1 cellular context compared by ENCODE assay signal in genomic region chr9:137218754-137219271, GRCh38.
TF ChIP-seq lines count a peak whose summit lies in the region.

No MANE protein-coding gene starts in this region.

TF ChIP-seq in HEK293, 187 proteins besides CTCF, POLR2A, EP300 and RAD21 (continued from another document):
- TF ChIP-seq HIC1 (tag by site-specific recombination; IDR thresholded peaks at IDR 0.05) (peak; percentile 71), PATZ1 (tag by site-specific recombination; IDR thresholded peaks at IDR 0.05) (peak; percentile 53; the same call in 1 of the 2 replicates), ZBTB21 (tag by site-specific recombination; IDR thresholded peaks at IDR 0.05) (no peak), ZNF610 (tag by site-specific recombination; IDR thresholded peaks at IDR 0.05; ENCODE audit: borderline replicate concordance) (no peak), TCF7L2 (IDR thresholded peaks at IDR 0.05; ENCODE audit: borderline replicate concordance, low read depth, low read length) (no peak), ZNF18 (tag by site-specific recombination; IDR thresholded peaks at IDR 0.05) (no peak), ZEB2 (tag by site-specific recombination; IDR thresholded peaks at IDR 0.05) (peak; percentile 46; the same call in 1 of the 2 replicates), ZNF791 (tag by site-specific recombination; IDR thresholded peaks at IDR 0.05) (no peak), ZFP37 (tag by site-specific recombination; IDR thresholded peaks at IDR 0.05) (no peak), ZFP69B (tag by site-specific recombination; IDR thresholded peaks at IDR 0.05) (0 out of 2 replicates have a peak, but pooled peaks have one; percentile 18), KLF9 (tag by site-specific recombination; IDR thresholded peaks at IDR 0.05; ENCODE audit: low read depth) (peak; percentile 54), ZBTB8A (tag by site-specific recombination; IDR thresholded peaks at IDR 0.05) (no peak), ZXDB (tag by site-specific recombination; IDR thresholded peaks at IDR 0.05) (no peak), ZNF600 (tag by site-specific recombination; IDR thresholded peaks at IDR 0.05) (0 out of 2 replicates have a peak, but pooled peaks have one; percentile 20), ZNF521 (tag by site-specific recombination; IDR thresholded peaks at IDR 0.05) (no peak), ZBTB17 (tag by site-specific recombination; IDR thresholded peaks at IDR 0.05) (no peak), ZFHX2 (tag by site-specific recombination; conservative IDR thresholded peaks at IDR 0.05) (peak; percentile 28; the same call in 1 of the 2 replicates), ZNF513 (tag by site-specific recombination; IDR thresholded peaks at IDR 0.05) (no peak), ZNF704 (tag by site-specific recombination; IDR thresholded peaks at IDR 0.05) (no peak), KLF1 (tag by site-specific recombination; IDR thresholded peaks at IDR 0.05) (peak; percentile 93), ZNF202 (tag by site-specific recombination; IDR thresholded peaks at IDR 0.05; ENCODE audit: borderline replicate concordance) (no peak), ZNF175 (tag by site-specific recombination; IDR thresholded peaks at IDR 0.05) (no peak), ZNF624 (tag by site-specific recombination; IDR thresholded peaks at IDR 0.05) (no peak), GLIS2 (tag by site-specific recombination; IDR thresholded peaks at IDR 0.05) (peak; percentile 56), ZNF555 (tag by site-specific recombination; conservative IDR thresholded peaks at IDR 0.05) (no peak), ZNF214 (tag by site-specific recombination; IDR thresholded peaks at IDR 0.05; ENCODE audit: borderline replicate concordance) (no peak), YY2 (tag by site-specific recombination; IDR thresholded peaks at IDR 0.05) (no peak), ZIC2 (tag by site-specific recombination; IDR thresholded peaks at IDR 0.05) (peak; percentile 98), KLF7 (tag by site-specific recombination; IDR thresholded peaks at IDR 0.05; ENCODE audit: borderline replicate concordance) (no peak), SP3 (tag by site-specific recombination; IDR thresholded peaks at IDR 0.05) (no peak)
